Comparison of ENCODE assay signal across 22 cellular contexts in the genomic region with DNA sequence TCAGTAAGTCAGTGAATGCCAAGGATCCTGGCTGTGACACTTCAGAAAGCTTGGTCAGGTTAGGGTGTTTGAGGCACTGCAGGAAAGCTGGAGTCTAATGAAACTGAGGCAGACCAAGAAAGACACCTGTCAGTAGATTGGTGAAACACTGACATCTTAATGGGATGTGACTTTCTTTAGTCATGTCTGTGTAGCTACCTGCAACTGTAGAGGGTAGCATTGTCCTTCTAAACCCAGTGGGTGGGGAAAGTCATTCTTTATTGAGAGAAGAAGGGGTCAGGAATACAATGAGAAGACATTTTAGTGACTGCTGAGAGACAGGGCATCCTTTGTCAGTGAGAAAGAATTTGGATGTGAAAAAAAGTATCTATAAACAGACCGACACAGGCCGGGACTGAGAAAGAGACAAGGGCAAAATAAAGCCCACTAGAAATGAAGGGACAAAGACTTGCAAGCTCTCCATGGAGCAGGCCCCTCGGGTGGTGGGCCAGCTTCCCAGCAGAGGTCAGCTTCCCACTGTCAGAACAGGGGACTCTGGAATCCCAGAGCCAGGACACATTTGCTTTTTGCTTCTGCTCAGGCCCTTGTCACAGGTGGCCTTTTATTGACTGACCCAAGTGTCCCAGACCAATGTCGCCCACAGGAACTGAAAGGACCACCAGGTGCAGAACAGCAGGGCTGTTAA.
A peak's percentile ranks its signal among the peaks of the same experiment; 100 is the strongest.
DNase-seq lines count a peak whose midpoint lies in the region; ATAC-seq, FAIRE-seq and TF ChIP-seq lines count a peak whose summit lies in the region.
"Had no signal": no experiment of that assay in that cellular context is flagged by ENCODE, and none has a peak within 500 bp of the region (broad histone marks: within the 10 kb centered on the region; RNA-seq: fewer than 3 reads in every experiment).

No MANE protein-coding gene starts in this region.

- no peak overlapping the region for H3K27ac Mint-ChIP-seq in neural progenitor cell
- no peak overlapping the region for H3K27ac Mint-ChIP-seq in activated CD8-positive, alpha-beta T cell treated with anti-CD3 and anti-CD28 coated beads, Interleukin-2, amount 10 ng/mL, durations not matched to agents 7 days and 5 days
- H3K27ac Mint-ChIP-seq: CD4-positive, alpha-beta T cell; natural killer cell treated with Interleukin-12 subunit alpha and Interleukin-12 subunit beta and Interleukin-15 and Interleukin-18, amount 100 ng/mL, for 72 hours had no signal

- H2AK5ac ChIP-seq in H1 (ENCODE audit: low read depth, low read length) = no peak overlapping the region

- H3K4me3 ChIP-seq in H1 (ENCODE audit: extremely low read depth in 1 of 4, insufficient read depth in 2 of 4, low read depth in 3 of 4, low read length in 4 of 4) = no peak overlapping the region
- H3K4me3 ChIP-seq in neural progenitor cell = no peak overlapping the region
- H3K4me3 ChIP-seq in SJCRH30 = no peak overlapping the region
- H3K4me3 ChIP-seq: body of pancreas, left lung had no signal

- TF ChIP-seq CTCF in H1 (IDR thresholded peaks at IDR 0.05; ENCODE audit: control extremely low read depth in 1 of 3, insufficient read depth in 1 of 3, low read depth in 1 of 3, low read length in 3 of 3) (peak in 2 of 3 experiments; percentile 3 to 25; a peak in 2 of 4 replicates), neural progenitor cell (IDR thresholded peaks at IDR 0.05) (peak; percentile 12)

- no peak overlapping the region for H3K23ac ChIP-seq in H1 (ENCODE audit: insufficient read length)

- no peaks in the 10 kb centered on the region for H3K9me3 ChIP-seq in H1 (ENCODE audit: insufficient read depth in 2 of 2, low read depth in 1 of 2, low read length in 1 of 2)
- no peaks in the 10 kb centered on the region for H3K9me3 ChIP-seq in neural progenitor cell (ENCODE audit: low read depth)
- H3K9me3 ChIP-seq in SJCRH30 (replicated peaks) = no peaks in the 10 kb centered on the region
- H3K9me3 ChIP-seq: body of pancreas, left lung had no signal

- peaks cover 14% of the 10 kb centered on the region for H3F3A ChIP-seq in neural progenitor cell (ENCODE audit: low read depth)

- WGBS in H1 (ENCODE audit: extremely low coverage in 1 of 2, insufficient coverage in 1 of 2, insufficient read length in 1 of 2, insufficient replicate concordance in 2 of 2, low coverage in 1 of 2, low lambda C conversion rate in 2 of 2, missing lambda C conversion rate in 1 of 2), 2 experiments = 65% methylated on average over 4 of the region's 4 CpGs; no CpG with 5 or more reads in 1 of the 2 experiments

- no peak for TF ChIP-seq POLR2A in H1 (IDR thresholded peaks at IDR 0.05; ENCODE audit: control extremely low read depth in 1 of 2, low read depth in 2 of 2, low read length in 2 of 2)

- ATAC-seq in activated CD8-positive, alpha-beta T cell treated with anti-CD3 and anti-CD28 coated beads, Interleukin-2, amount 10 ng/mL, durations not matched to agents 7 days and 5 days = no peak
- no peak for ATAC-seq in HG03045 (IDR thresholded peaks at IDR 0.05; ENCODE audit: unreplicated experiment)
- ATAC-seq: body of pancreas; HCT116; left lung; natural killer cell treated with Interleukin-12 subunit alpha and Interleukin-12 subunit beta and Interleukin-15 and Interleukin-18, amount 100 ng/mL, for 72 hours had no signal

- H3K18ac ChIP-seq in H1 (ENCODE audit: extremely low read depth, low read length) = no peak overlapping the region

- H3K4me1 ChIP-seq in H1 (replicated peaks in 1 of 4; ENCODE audit: control insufficient read depth in 3 of 4, insufficient read depth in 4 of 4, low read length in 3 of 4) (peaks cover 0 to 8% (median under 1%) of the 10 kb centered on the region in 4 experiments; a peak in 3 of 7 replicates), neural progenitor cell (peaks cover 21% of the 10 kb centered on the region), SJCRH30 (no peaks in the 10 kb centered on the region)
- H3K4me1 ChIP-seq: body of pancreas, left lung had no signal

- no peak overlapping the region for H3K4me3 Mint-ChIP-seq in neural progenitor cell
- no peak overlapping the region for H3K4me3 Mint-ChIP-seq in activated CD8-positive, alpha-beta T cell treated with anti-CD3 and anti-CD28 coated beads, Interleukin-2, amount 10 ng/mL, durations not matched to agents 7 days and 5 days
- H3K4me3 Mint-ChIP-seq: CD4-positive, alpha-beta T cell; natural killer cell treated with Interleukin-12 subunit alpha and Interleukin-12 subunit beta and Interleukin-15 and Interleukin-18, amount 100 ng/mL, for 72 hours had no signal

- no peaks in the 10 kb centered on the region for H3K79me1 ChIP-seq in H1 (ENCODE audit: low read depth, low read length)

- H3K27me3 Mint-ChIP-seq in neural progenitor cell (ENCODE audit: insufficient read depth, low read depth) = peaks cover 6% of the 10 kb centered on the region
- no peaks in the 10 kb centered on the region for H3K27me3 Mint-ChIP-seq in activated CD8-positive, alpha-beta T cell treated with anti-CD3 and anti-CD28 coated beads, Interleukin-2, amount 10 ng/mL, durations not matched to agents 7 days and 5 days (ENCODE audit: low read depth)

- no peak overlapping the region for H2BK15ac ChIP-seq in H1 (ENCODE audit: low read length)

- no peak overlapping the region for H4K5ac ChIP-seq in H1 (ENCODE audit: insufficient read length, low read depth, low read length)

- no peak overlapping the region; a peak in 1 of 7 replicates for H3K9ac ChIP-seq in H1 (replicated peaks in 1 of 4; ENCODE audit: extremely low read depth in 1 of 4, low read depth in 3 of 4, low read length in 3 of 4)
- no peak overlapping the region for H3K9ac ChIP-seq in neural progenitor cell

- H4K91ac ChIP-seq in H1 (replicated peaks; ENCODE audit: insufficient read length, low read length) = no peak overlapping the region

- CTCF ChIA-PET in H1 (lab: Charles Lee; ENCODE audit: partially characterized antibody) = interaction anchor here (0.6 to 2.1 kb wide), 9 partner anchors 10 to 266 kb away, joined by 3 to 6 read pairs (median 3); no protein-coding TSS in a partner anchor
- CTCF ChIA-PET in activated CD8-positive, alpha-beta T cell treated with anti-CD3 and anti-CD28 coated beads, Interleukin-2, amount 10 ng/mL, durations not matched to agents 7 days and 5 days (lab: Charles Lee) = no interaction called here

- H3K36me3 ChIP-seq in H1 (ENCODE audit: control insufficient read depth in 2 of 4, insufficient read depth in 4 of 4, low read length in 3 of 4) (no peaks in the 10 kb centered on the region), neural progenitor cell (no peaks in the 10 kb centered on the region), SJCRH30 (no peaks in the 10 kb centered on the region)
- H3K36me3 ChIP-seq: left lung had no signal

- no peak overlapping the region for H2BK5ac ChIP-seq in H1 (ENCODE audit: low read depth, low read length)

- POLR2A ChIA-PET in H1 (lab: Charles Lee; ENCODE audit: partially characterized antibody) = no interaction called here
- POLR2A ChIA-PET in activated CD8-positive, alpha-beta T cell treated with anti-CD3 and anti-CD28 coated beads, Interleukin-2, amount 10 ng/mL, durations not matched to agents 7 days and 5 days (lab: Charles Lee) = no interaction called here

- peak; percentile 43 to 51; a peak in 3 of 4 replicates for TF ChIP-seq RAD21 in H1 (IDR thresholded peaks at IDR 0.05 in 1 of 2, conservative IDR thresholded peaks at IDR 0.05 in 1 of 2; ENCODE audit: low read depth in 2 of 2, low read length in 2 of 2)

- FAIRE-seq in H1 (lab: Jason Lieb, UNC) = no peak
- FAIRE-seq: colon, HTR-8/SVneo, RCC 7860, urothelium cell line had no signal

- peaks cover under 1% of the 10 kb centered on the region for H3K36me3 Mint-ChIP-seq in neural progenitor cell
- H3K36me3 Mint-ChIP-seq in activated CD8-positive, alpha-beta T cell treated with anti-CD3 and anti-CD28 coated beads, Interleukin-2, amount 10 ng/mL, durations not matched to agents 7 days and 5 days (ENCODE audit: low read depth) = no peaks in the 10 kb centered on the region
- H3K36me3 Mint-ChIP-seq: natural killer cell treated with Interleukin-12 subunit alpha and Interleukin-12 subunit beta and Interleukin-15 and Interleukin-18, amount 100 ng/mL, for 72 hours had no signal

- H3K79me2 ChIP-seq in H1 (ENCODE audit: control insufficient read depth in 1 of 2, insufficient read depth in 2 of 2, low read length in 2 of 2) = no peaks in the 10 kb centered on the region
- H3K79me2 ChIP-seq in neural progenitor cell (ENCODE audit: low read depth) = no peaks in the 10 kb centered on the region

- H3K4me1 Mint-ChIP-seq in neural progenitor cell = peaks cover 30% of the 10 kb centered on the region
- no peaks in the 10 kb centered on the region for H3K4me1 Mint-ChIP-seq in activated CD8-positive, alpha-beta T cell treated with anti-CD3 and anti-CD28 coated beads, Interleukin-2, amount 10 ng/mL, durations not matched to agents 7 days and 5 days (ENCODE audit: low read depth)

- DNase-seq in COR-L47 (lab: John Stamatoyannopoulos, UW) (peak; percentile 14), MV-4-11 (lab: John Stamatoyannopoulos, UW) (peak; percentile 18), H1 (ENCODE audit: low read depth in 1 of 2, low spot score in 2 of 2) (no peak), neural progenitor cell (ENCODE audit: low spot score) (peak; percentile 41), SJCRH30 (no peak)
- DNase-seq in activated CD8-positive, alpha-beta T cell treated with anti-CD3 and anti-CD28 coated beads, Interleukin-2, amount 10 ng/mL, durations not matched to agents 7 days and 5 days = no peak
- DNase-seq: activated effector memory CD4-positive, alpha-beta T cell treated with anti-CD3 and anti-CD28 coated beads, Interleukin-2, amount 50 U/mL, for 16 hours; body of pancreas; CD4-positive, alpha-beta T cell; DMS79; Kasumi-1; left lung; NCI-H1105; NCI-H2081; T-helper 2 cell had no signal

- H3K14ac ChIP-seq in H1 (ENCODE audit: insufficient read length) = no peak overlapping the region

- H3K23me2 ChIP-seq in H1 (ENCODE audit: low read depth, low read length) = no peaks in the 10 kb centered on the region

- H2BK120ac ChIP-seq in H1 (replicated peaks; ENCODE audit: low read depth, low read length) = no peak overlapping the region

- peaks cover 3% of the 10 kb centered on the region for H3K9me3 Mint-ChIP-seq in neural progenitor cell
- no peaks in the 10 kb centered on the region for H3K9me3 Mint-ChIP-seq in activated CD8-positive, alpha-beta T cell treated with anti-CD3 and anti-CD28 coated beads, Interleukin-2, amount 10 ng/mL, durations not matched to agents 7 days and 5 days (ENCODE audit: insufficient read depth)
- H3K9me3 Mint-ChIP-seq: CD4-positive, alpha-beta T cell had no signal

- H4K8ac ChIP-seq in H1 (ENCODE audit: extremely low read depth, insufficient read depth, low read length) = no peak overlapping the region

- H4K20me1 ChIP-seq in H1 (replicated peaks in 1 of 2; ENCODE audit: control insufficient read depth in 1 of 2, insufficient read depth in 2 of 2, low read length in 2 of 2) (no peaks in the 10 kb centered on the region), neural progenitor cell (ENCODE audit: low read depth) (no peaks in the 10 kb centered on the region)

- no peak for TF ChIP-seq EP300 in H1 (IDR thresholded peaks at IDR 0.05; ENCODE audit: borderline replicate concordance in 1 of 2, low read depth in 2 of 2, low read length in 2 of 2)

- H2BK20ac ChIP-seq in H1 (ENCODE audit: low read length) = no peak overlapping the region

- no peak overlapping the region for H2BK12ac ChIP-seq in H1 (ENCODE audit: low read depth, low read length)

- H3K56ac ChIP-seq in H1 (replicated peaks; ENCODE audit: insufficient read length, low read depth, low read length) = no peak overlapping the region

- H3K27ac ChIP-seq in H1 (ENCODE audit: low read depth, low read length) = no peak overlapping the region
- no peak overlapping the region for H3K27ac ChIP-seq in neural progenitor cell
- H3K27ac ChIP-seq in SJCRH30 = no peak overlapping the region
- H3K27ac ChIP-seq: body of pancreas, left lung had no signal

- peaks cover 0 to 1% (median 0%) of the 10 kb centered on the region in 4 experiments; a peak in 1 of 7 replicates for H3K27me3 ChIP-seq in H1 (replicated peaks in 1 of 4; ENCODE audit: control insufficient read depth in 3 of 4, extremely low read depth in 1 of 4, insufficient read depth in 3 of 4, low read length in 3 of 4)
- H3K27me3 ChIP-seq in neural progenitor cell = no peaks in the 10 kb centered on the region
- H3K27me3 ChIP-seq in SJCRH30 = no peaks in the 10 kb centered on the region
- H3K27me3 ChIP-seq: body of pancreas, left lung had no signal

- H3K4ac ChIP-seq in H1 (replicated peaks; ENCODE audit: insufficient read length, low read depth, low read length) = no peak overlapping the region

- H3K4me2 ChIP-seq in H1 (ENCODE audit: insufficient read depth in 1 of 2, low read depth in 2 of 2, low read length in 2 of 2) = no peak overlapping the region
- H3K4me2 ChIP-seq in neural progenitor cell = peak overlapping the region; percentile 27

- no peak overlapping the region for H2AFZ ChIP-seq in H1 (ENCODE audit: low read length)
- no peak overlapping the region for H2AFZ ChIP-seq in neural progenitor cell (replicated peaks)

Comparison
In these comparisons a context has a peak if more than half of its experiments do, and no peak if none do; other contexts are left out.
1. DNase-seq: peak in COR-L47 (single experiment), MV-4-11 (single experiment) and neural progenitor cell (single experiment); none in H1 (0 of 2), activated CD8-positive, alpha-beta T cell treated with anti-CD3 and anti-CD28 coated beads, Interleukin-2, amount 10 ng/mL, durations not matched to agents 7 days and 5 days (single experiment) and SJCRH30 (0 of 2).